In genomic region chr13:95025116-95025515, GRCh38 we compare ENCODE assay signal across 32 cellular contexts.
"Had no signal": no experiment of that assay in that cellular context is flagged by ENCODE, and none has a peak within 500 bp of the region (broad histone marks: within the 10 kb centered on the region; RNA-seq: fewer than 3 reads in every experiment).

No MANE protein-coding gene starts in this region.

- H3K9me3 Mint-ChIP-seq: activated CD4-positive, alpha-beta memory T cell treated with anti-CD3 and anti-CD28 coated beads, Interleukin-2, amount 10 ng/mL, durations not matched to agents 7 days and 5 days; activated naive CD4-positive, alpha-beta T cell treated with anti-CD3 and anti-CD28 coated beads, Interleukin-2, amount 10 ng/mL, durations not matched to agents 7 days and 5 days; effector memory CD8-positive, alpha-beta T cell; WTC11 had no signal

- H3K27me3 Mint-ChIP-seq: activated CD4-positive, alpha-beta memory T cell treated with anti-CD3 and anti-CD28 coated beads, Interleukin-2, amount 10 ng/mL, durations not matched to agents 7 days and 5 days; activated CD4-positive, alpha-beta T cell treated with anti-CD3 and anti-CD28 coated beads, Interleukin-2, amount 10 ng/mL, durations not matched to agents 7 days and 5 days; activated naive CD4-positive, alpha-beta T cell treated with anti-CD3 and anti-CD28 coated beads, Interleukin-2, amount 10 ng/mL, durations not matched to agents 7 days and 5 days; activated T-cell treated with anti-CD3 and anti-CD28 coated beads, Interleukin-2, amount 50 U/mL, for 24 hours; effector memory CD8-positive, alpha-beta T cell had no signal

- H3K27ac ChIP-seq: adrenal gland, body of pancreas, esophagus muscularis mucosa, foreskin keratinocyte, gastrocnemius medialis, heart left ventricle, VCaP had no signal

- H3K4me3 Mint-ChIP-seq: activated CD4-positive, alpha-beta memory T cell treated with anti-CD3 and anti-CD28 coated beads, Interleukin-2, amount 10 ng/mL, durations not matched to agents 7 days and 5 days; activated CD4-positive, alpha-beta T cell treated with anti-CD3 and anti-CD28 coated beads, Interleukin-2, amount 10 ng/mL, durations not matched to agents 7 days and 5 days; activated naive CD4-positive, alpha-beta T cell treated with anti-CD3 and anti-CD28 coated beads, Interleukin-2, amount 10 ng/mL, durations not matched to agents 7 days and 5 days; activated T-cell treated with anti-CD3 and anti-CD28 coated beads, Interleukin-2, amount 50 U/mL, for 24 hours; activated T-cell treated with anti-CD3 and anti-CD28 coated beads, Interleukin-2, amount 50 U/mL, for 72 hours; effector memory CD8-positive, alpha-beta T cell; WTC11 had no signal

- H3K27ac Mint-ChIP-seq: activated CD4-positive, alpha-beta memory T cell treated with anti-CD3 and anti-CD28 coated beads, Interleukin-2, amount 10 ng/mL, durations not matched to agents 7 days and 5 days; activated CD4-positive, alpha-beta T cell treated with anti-CD3 and anti-CD28 coated beads, Interleukin-2, amount 10 ng/mL, durations not matched to agents 7 days and 5 days; activated naive CD4-positive, alpha-beta T cell treated with anti-CD3 and anti-CD28 coated beads, Interleukin-2, amount 10 ng/mL, durations not matched to agents 7 days and 5 days; activated naive CD4-positive, alpha-beta T cell treated with anti-CD3 and anti-CD28 coated beads, Interleukin-2, amount 50 U/mL, for 72 hours; activated T-cell treated with anti-CD3 and anti-CD28 coated beads, Interleukin-2, amount 50 U/mL, for 24 hours; activated T-cell treated with anti-CD3 and anti-CD28 coated beads, Interleukin-2, amount 50 U/mL, for 72 hours; effector memory CD8-positive, alpha-beta T cell; WTC11 had no signal

- H3K4me1 ChIP-seq: adrenal gland, body of pancreas, esophagus muscularis mucosa, foreskin keratinocyte, gastrocnemius medialis, heart left ventricle had no signal

- H3K9me3 ChIP-seq: adrenal gland, body of pancreas, esophagus muscularis mucosa, gastrocnemius medialis had no signal

- H3K27me3 ChIP-seq: adrenal gland, body of pancreas, esophagus muscularis mucosa, foreskin keratinocyte, gastrocnemius medialis, heart left ventricle had no signal

- FAIRE-seq: colon, TTC549 had no signal

- ATAC-seq: activated naive CD4-positive, alpha-beta T cell treated with anti-CD3 and anti-CD28 coated beads, Interleukin-2, amount 50 U/mL, for 72 hours; activated T-cell treated with anti-CD3 and anti-CD28 coated beads, Interleukin-2, amount 50 U/mL, for 72 hours; body of pancreas; effector memory CD8-positive, alpha-beta T cell; foreskin keratinocyte; gastrocnemius medialis; heart left ventricle; WTC11 had no signal

- H3K4me3 ChIP-seq: adrenal gland, body of pancreas, esophagus muscularis mucosa, gastrocnemius medialis, heart left ventricle had no signal

- DNase-seq: activated CD4-positive, alpha-beta memory T cell treated with anti-CD3 and anti-CD28 coated beads, Interleukin-2, amount 10 ng/mL, durations not matched to agents 7 days and 5 days; activated CD4-positive, alpha-beta T cell treated with anti-CD3 and anti-CD28 coated beads for 1 hour; activated CD4-positive, alpha-beta T cell treated with anti-CD3 and anti-CD28 coated beads for 4 hours; activated CD4-positive, alpha-beta T cell treated with anti-CD3 and anti-CD28 coated beads, Interleukin-2, amount 10 ng/mL, durations not matched to agents 7 days and 5 days; activated CD4-positive, alpha-beta T cell treated with anti-CD3 and anti-CD28 coated beads, Interleukin-2, amount 50 U/mL, for 4 hours; activated CD8-positive, alpha-beta memory T cell treated with anti-CD3 and anti-CD28 coated beads, Interleukin-2, amount 50 U/mL, for 48 hours; activated gamma-delta T cell; activated naive CD4-positive, alpha-beta T cell; activated naive CD4-positive, alpha-beta T cell treated with anti-CD3 and anti-CD28 coated beads, Interleukin-2, amount 10 ng/mL, durations not matched to agents 7 days and 5 days; activated T-cell treated with anti-CD3 and anti-CD28 coated beads for 4 hours; activated T-cell treated with anti-CD3 and anti-CD28 coated beads, Interleukin-2, amount 50 U/mL, for 24 hours; activated T-cell treated with anti-CD3 and anti-CD28 coated beads, Interleukin-2, amount 50 U/mL, for 72 hours; adrenal gland; aorta; body of pancreas; caudate nucleus; cortex of kidney; dermis blood vessel endothelial cell; effector CD4-positive, alpha-beta T cell; effector memory CD8-positive, alpha-beta T cell; erythroblast; foreskin keratinocyte; gastrocnemius medialis; glutamatergic neuron; heart left ventricle; T-helper 2 cell had no signal

- H3K36me3 ChIP-seq: adrenal gland, esophagus muscularis mucosa, gastrocnemius medialis had no signal

- H3K4me1 Mint-ChIP-seq: activated CD4-positive, alpha-beta memory T cell treated with anti-CD3 and anti-CD28 coated beads, Interleukin-2, amount 10 ng/mL, durations not matched to agents 7 days and 5 days; activated CD4-positive, alpha-beta T cell treated with anti-CD3 and anti-CD28 coated beads, Interleukin-2, amount 10 ng/mL, durations not matched to agents 7 days and 5 days; activated naive CD4-positive, alpha-beta T cell treated with anti-CD3 and anti-CD28 coated beads, Interleukin-2, amount 10 ng/mL, durations not matched to agents 7 days and 5 days had no signal
